ENCODE assay signal across 1 cellular context in the genomic region with DNA sequence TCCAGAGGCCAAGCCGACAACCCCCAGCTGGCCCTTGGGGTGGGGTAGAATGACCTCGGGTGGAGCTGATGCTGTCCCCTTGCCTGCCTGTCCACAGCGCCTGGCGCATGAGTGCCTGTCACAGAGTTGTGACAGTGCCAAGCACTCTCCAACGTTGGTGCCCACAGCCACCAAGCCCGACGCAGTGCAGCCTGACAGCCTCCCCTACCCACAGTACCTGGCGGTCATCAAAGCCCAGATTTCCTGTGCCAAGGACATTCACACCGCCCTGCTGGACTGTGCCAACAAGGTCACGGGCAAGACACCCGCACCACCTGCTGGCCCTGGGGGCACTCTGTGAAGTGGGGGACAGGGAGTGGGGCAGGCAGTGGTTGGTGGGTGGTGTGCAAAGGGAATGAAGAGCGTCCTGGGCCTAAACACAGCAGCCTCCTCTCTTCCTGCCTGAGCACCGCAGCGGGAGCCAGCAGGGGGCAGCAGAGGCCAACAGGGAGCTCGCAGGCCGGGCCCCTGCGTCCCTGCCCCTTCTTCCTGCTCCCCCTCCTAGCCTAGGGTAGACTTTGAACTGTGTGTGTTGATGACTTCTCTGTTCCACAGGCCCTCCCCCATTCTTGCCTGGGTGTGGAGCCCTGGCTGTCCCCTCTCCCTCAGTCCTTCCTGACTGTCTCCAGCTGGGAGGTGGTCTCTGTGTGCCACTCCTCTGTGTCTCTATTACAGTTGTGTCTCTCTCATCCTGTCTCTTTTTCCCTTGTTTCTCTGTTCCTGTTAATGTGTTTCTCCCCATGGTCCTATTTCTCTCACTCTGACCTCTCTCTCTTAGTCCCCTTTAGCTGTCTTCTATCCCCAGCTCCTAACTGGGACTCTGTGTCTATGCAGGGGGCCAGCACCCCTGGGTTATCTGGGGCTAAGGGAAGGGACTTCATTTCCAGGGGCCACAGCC.
TF ChIP-seq lines count a peak whose summit lies in the region.

No MANE protein-coding gene starts in this region.

TF ChIP-seq in Ishikawa, 13 proteins besides CTCF, POLR2A, EP300 and RAD21 (continued from another document):
- TF ChIP-seq, protein P1, sequence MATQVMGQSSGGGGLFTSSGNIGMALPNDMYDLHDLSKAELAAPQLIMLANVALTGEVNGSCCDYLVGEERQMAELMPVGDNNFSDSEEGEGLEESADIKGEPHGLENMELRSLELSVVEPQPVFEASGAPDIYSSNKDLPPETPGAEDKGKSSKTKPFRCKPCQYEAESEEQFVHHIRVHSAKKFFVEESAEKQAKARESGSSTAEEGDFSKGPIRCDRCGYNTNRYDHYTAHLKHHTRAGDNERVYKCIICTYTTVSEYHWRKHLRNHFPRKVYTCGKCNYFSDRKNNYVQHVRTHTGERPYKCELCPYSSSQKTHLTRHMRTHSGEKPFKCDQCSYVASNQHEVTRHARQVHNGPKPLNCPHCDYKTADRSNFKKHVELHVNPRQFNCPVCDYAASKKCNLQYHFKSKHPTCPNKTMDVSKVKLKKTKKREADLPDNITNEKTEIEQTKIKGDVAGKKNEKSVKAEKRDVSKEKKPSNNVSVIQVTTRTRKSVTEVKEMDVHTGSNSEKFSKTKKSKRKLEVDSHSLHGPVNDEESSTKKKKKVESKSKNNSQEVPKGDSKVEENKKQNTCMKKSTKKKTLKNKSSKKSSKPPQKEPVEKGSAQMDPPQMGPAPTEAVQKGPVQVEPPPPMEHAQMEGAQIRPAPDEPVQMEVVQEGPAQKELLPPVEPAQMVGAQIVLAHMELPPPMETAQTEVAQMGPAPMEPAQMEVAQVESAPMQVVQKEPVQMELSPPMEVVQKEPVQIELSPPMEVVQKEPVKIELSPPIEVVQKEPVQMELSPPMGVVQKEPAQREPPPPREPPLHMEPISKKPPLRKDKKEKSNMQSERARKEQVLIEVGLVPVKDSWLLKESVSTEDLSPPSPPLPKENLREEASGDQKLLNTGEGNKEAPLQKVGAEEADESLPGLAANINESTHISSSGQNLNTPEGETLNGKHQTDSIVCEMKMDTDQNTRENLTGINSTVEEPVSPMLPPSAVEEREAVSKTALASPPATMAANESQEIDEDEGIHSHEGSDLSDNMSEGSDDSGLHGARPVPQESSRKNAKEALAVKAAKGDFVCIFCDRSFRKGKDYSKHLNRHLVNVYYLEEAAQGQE (IDR thresholded peaks at IDR 0.05; ENCODE audit: low read depth), result no peak
- TF ChIP-seq, protein P2, sequence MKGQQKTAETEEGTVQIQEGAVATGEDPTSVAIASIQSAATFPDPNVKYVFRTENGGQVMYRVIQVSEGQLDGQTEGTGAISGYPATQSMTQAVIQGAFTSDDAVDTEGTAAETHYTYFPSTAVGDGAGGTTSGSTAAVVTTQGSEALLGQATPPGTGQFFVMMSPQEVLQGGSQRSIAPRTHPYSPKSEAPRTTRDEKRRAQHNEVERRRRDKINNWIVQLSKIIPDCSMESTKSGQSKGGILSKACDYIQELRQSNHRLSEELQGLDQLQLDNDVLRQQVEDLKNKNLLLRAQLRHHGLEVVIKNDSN (IDR thresholded peaks at IDR 0.05), result no peak
- TF ChIP-seq FOXM1 (IDR thresholded peaks at IDR 0.05; ENCODE audit: borderline replicate concordance, low read depth), result no peak
